In the genomic region with DNA sequence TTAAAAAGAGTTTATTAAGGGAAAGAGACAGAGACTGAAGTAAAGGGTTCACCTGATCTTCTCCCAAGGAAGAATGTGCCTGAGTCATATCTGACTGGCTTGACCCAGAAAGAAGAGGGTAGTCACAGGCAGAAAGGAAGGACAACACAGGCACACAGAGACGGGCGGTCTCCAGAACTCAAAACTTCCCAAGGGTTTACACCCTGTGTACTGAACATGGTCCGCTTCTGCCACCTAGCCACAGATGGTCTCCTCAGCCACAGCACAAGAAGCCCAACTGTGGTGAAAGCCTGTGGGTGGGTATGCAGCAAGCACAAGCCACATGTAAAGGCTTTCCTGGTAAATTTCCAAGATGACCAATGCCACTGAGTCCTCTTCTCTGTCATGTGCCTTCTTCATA, we compare ENCODE assay signal across 2 cellular contexts.
TF ChIP-seq lines count a peak whose summit lies in the region.

No MANE protein-coding gene starts in this region.

TF ChIP-seq in Ishikawa, 13 proteins besides CTCF, POLR2A, EP300 and RAD21 (continued from another document):
- TF ChIP-seq, protein P1, sequence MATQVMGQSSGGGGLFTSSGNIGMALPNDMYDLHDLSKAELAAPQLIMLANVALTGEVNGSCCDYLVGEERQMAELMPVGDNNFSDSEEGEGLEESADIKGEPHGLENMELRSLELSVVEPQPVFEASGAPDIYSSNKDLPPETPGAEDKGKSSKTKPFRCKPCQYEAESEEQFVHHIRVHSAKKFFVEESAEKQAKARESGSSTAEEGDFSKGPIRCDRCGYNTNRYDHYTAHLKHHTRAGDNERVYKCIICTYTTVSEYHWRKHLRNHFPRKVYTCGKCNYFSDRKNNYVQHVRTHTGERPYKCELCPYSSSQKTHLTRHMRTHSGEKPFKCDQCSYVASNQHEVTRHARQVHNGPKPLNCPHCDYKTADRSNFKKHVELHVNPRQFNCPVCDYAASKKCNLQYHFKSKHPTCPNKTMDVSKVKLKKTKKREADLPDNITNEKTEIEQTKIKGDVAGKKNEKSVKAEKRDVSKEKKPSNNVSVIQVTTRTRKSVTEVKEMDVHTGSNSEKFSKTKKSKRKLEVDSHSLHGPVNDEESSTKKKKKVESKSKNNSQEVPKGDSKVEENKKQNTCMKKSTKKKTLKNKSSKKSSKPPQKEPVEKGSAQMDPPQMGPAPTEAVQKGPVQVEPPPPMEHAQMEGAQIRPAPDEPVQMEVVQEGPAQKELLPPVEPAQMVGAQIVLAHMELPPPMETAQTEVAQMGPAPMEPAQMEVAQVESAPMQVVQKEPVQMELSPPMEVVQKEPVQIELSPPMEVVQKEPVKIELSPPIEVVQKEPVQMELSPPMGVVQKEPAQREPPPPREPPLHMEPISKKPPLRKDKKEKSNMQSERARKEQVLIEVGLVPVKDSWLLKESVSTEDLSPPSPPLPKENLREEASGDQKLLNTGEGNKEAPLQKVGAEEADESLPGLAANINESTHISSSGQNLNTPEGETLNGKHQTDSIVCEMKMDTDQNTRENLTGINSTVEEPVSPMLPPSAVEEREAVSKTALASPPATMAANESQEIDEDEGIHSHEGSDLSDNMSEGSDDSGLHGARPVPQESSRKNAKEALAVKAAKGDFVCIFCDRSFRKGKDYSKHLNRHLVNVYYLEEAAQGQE (IDR thresholded peaks at IDR 0.05; ENCODE audit: low read depth), result no peak
- TF ChIP-seq CREB1 (IDR thresholded peaks at IDR 0.05; ENCODE audit: low read depth) (no peak), YY1 (IDR thresholded peaks at IDR 0.05; ENCODE audit: low read depth) (no peak), FOXM1 (IDR thresholded peaks at IDR 0.05; ENCODE audit: borderline replicate concordance, low read depth) (no peak)
- TF ChIP-seq, protein P2, sequence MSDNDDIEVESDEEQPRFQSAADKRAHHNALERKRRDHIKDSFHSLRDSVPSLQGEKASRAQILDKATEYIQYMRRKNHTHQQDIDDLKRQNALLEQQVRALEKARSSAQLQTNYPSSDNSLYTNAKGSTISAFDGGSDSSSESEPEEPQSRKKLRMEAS (IDR thresholded peaks at IDR 0.05), result no peak

TF ChIP-seq in liver, 16 proteins besides CTCF, POLR2A, EP300 and RAD21 (continued from another document):
- TF ChIP-seq, protein P1 (IDR thresholded peaks at IDR 0.05), result no peak
- TF ChIP-seq, protein P2 (IDR thresholded peaks at IDR 0.05), result no peak
- TF ChIP-seq FOXA1 (IDR thresholded peaks at IDR 0.05) (no peak), HNF4G (IDR thresholded peaks at IDR 0.05) (no peak), JUND (IDR thresholded peaks at IDR 0.05) (no peak), GABPA (IDR thresholded peaks at IDR 0.05 in 1 of 2, conservative IDR thresholded peaks at IDR 0.05 in 1 of 2) (no peak), YY1 (IDR thresholded peaks at IDR 0.05) (no peak), SP1 (IDR thresholded peaks at IDR 0.05) (no peak)
- TF ChIP-seq, protein P3, sequence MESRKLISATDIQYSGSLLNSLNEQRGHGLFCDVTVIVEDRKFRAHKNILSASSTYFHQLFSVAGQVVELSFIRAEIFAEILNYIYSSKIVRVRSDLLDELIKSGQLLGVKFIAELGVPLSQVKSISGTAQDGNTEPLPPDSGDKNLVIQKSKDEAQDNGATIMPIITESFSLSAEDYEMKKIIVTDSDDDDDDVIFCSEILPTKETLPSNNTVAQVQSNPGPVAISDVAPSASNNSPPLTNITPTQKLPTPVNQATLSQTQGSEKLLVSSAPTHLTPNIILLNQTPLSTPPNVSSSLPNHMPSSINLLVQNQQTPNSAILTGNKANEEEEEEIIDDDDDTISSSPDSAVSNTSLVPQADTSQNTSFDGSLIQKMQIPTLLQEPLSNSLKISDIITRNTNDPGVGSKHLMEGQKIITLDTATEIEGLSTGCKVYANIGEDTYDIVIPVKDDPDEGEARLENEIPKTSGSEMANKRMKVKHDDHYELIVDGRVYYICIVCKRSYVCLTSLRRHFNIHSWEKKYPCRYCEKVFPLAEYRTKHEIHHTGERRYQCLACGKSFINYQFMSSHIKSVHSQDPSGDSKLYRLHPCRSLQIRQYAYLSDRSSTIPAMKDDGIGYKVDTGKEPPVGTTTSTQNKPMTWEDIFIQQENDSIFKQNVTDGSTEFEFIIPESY (IDR thresholded peaks at IDR 0.05), result no peak
- TF ChIP-seq, protein P4, sequence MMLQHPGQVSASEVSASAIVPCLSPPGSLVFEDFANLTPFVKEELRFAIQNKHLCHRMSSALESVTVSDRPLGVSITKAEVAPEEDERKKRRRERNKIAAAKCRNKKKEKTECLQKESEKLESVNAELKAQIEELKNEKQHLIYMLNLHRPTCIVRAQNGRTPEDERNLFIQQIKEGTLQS (IDR thresholded peaks at IDR 0.05), result no peak
TF ChIP-seq in liver: peak in this region for 0.
